ENCODE assay signal across 14 cellular contexts in genomic region chr4:8914461-8915171, GRCh38.
DNase-seq lines count a peak whose midpoint lies in the region; TF ChIP-seq lines count a peak whose summit lies in the region.
"Had no signal": no experiment of that assay in that cellular context is flagged by ENCODE, and none has a peak within 500 bp of the region (broad histone marks: within the 10 kb centered on the region; RNA-seq: fewer than 3 reads in every experiment).

No MANE protein-coding gene starts in this region.

- H3K9me3 ChIP-seq in HEK293 (ENCODE audit: control insufficient read depth, insufficient read depth, low read depth, low read length) = no peaks in the 10 kb centered on the region

- TF ChIP-seq CTCF in HEK293 (tag by site-specific recombination; IDR thresholded peaks at IDR 0.05) = no peak

- POLR2A ChIA-PET in HEK293 (lab: Yijun Ruan, JAX) = no interaction called here

- no peaks in the 10 kb centered on the region for H3K4me1 ChIP-seq in HEK293 (ENCODE audit: control insufficient read depth, insufficient read depth, low read length)

- H3K36me3 ChIP-seq in HEK293 (ENCODE audit: control insufficient read depth in 2 of 2, insufficient read depth in 1 of 2, low read length in 2 of 2) = no peaks in the 10 kb centered on the region

- DNase-seq in activated effector memory CD4-positive, alpha-beta T cell treated with anti-CD3 and anti-CD28 coated beads, Interleukin-2, amount 50 U/mL, for 16 hours = peak; percentile 46
- DNase-seq in activated effector memory CD4-positive, alpha-beta T cell treated with Interleukin-2 at 50 U/mL for 16 hours = no peak
- DNase-seq in iPS-NIHi7 (ENCODE audit: extremely low spot score) = peak; percentile 3
- peak; percentile 14 for DNase-seq in stimulated activated CD8-positive, alpha-beta memory T cell treated with anti-CD3 and anti-CD28 coated beads, Interleukin-4, amount 100 ng/mL, for 48 hours
- DNase-seq in inferior parietal cortex (ENCODE audit: extremely low spot score) = no peak
- no peak for DNase-seq in GOT3 (lab: John Stamatoyannopoulos, UW)
- DNase-seq in NCI-H146 treated with DMSO at 0.1 percent for 48 hours (lab: John Stamatoyannopoulos, UW; ENCODE audit: unreplicated experiment) = no peak
- DNase-seq: CD4-positive, alpha-beta memory T cell; effector memory CD8-positive, alpha-beta T cell; NCI-H2081; NCI-H748 treated with DMSO at 0.1 percent for 48 hours; T-helper 1 cell had no signal

- no peak overlapping the region for H3K4me3 ChIP-seq in HEK293 (ENCODE audit: low read depth, low read length)
- H3K4me3 ChIP-seq: GM12878 had no signal

- CTCF ChIA-PET in HEK293 (lab: Yijun Ruan, JAX) = interaction anchor here (1.0 kb wide), 1 partner anchor 226 kb away, joined by 4 read pairs; no protein-coding TSS in a partner anchor

- H3K27ac ChIP-seq in HEK293 (ENCODE audit: extremely low read depth, low read depth, low read length) = no peak overlapping the region

TF ChIP-seq in HEK293, 187 proteins besides CTCF, POLR2A, EP300 and RAD21:
- TF ChIP-seq ZBTB48 (tag by site-specific recombination; IDR thresholded peaks at IDR 0.05) (no peak), GLIS1 (tag by site-specific recombination; IDR thresholded peaks at IDR 0.05) (0 out of 2 replicates have a peak, but pooled peaks have one; percentile 15)

Comparison
In these comparisons a context has a peak if more than half of its experiments do, and no peak if none do; other contexts are left out.
1. DNase-seq: peak in activated effector memory CD4-positive, alpha-beta T cell treated with anti-CD3 and anti-CD28 coated beads, Interleukin-2, amount 50 U/mL, for 16 hours (single experiment), iPS-NIHi7 (single experiment) and stimulated activated CD8-positive, alpha-beta memory T cell treated with anti-CD3 and anti-CD28 coated beads, Interleukin-4, amount 100 ng/mL, for 48 hours (single experiment); none in activated effector memory CD4-positive, alpha-beta T cell treated with Interleukin-2 at 50 U/mL for 16 hours (single experiment), inferior parietal cortex (single experiment), GOT3 (single experiment) and NCI-H146 treated with DMSO at 0.1 percent for 48 hours (single experiment).